Comparison of ENCODE assay signal across 8 cellular contexts in genomic region chr13:99980201-99981114, GRCh38. TPM values are rescaled to one million over a fixed set of nuclear protein-coding genes. Genes with fewer than 3 reads are reported as not detected.
A peak's percentile ranks its signal among the peaks of the same experiment; 100 is the strongest.
DNase-seq lines count a peak whose midpoint lies in the region; ATAC-seq and TF ChIP-seq lines count a peak whose summit lies in the region.

No MANE protein-coding gene starts in this region.

- no peaks in the 10 kb centered on the region for H3K4me1 ChIP-seq in cardiac muscle cell (ENCODE audit: low read depth)

- no peaks in the 10 kb centered on the region for H3K36me3 Mint-ChIP-seq in activated naive CD8-positive, alpha-beta T cell treated with anti-CD3 and anti-CD28 coated beads for 36 hours

- DNase-seq in NCI-H524 (lab: John Stamatoyannopoulos, UW) (peak; percentile 33 to 65), NCI-H524 treated with DMSO at 0.1 percent for 48 hours (lab: John Stamatoyannopoulos, UW) (no peak), HK-2 (ENCODE audit: unreplicated experiment) (peak; percentile 75), RKO (ENCODE audit: low spot score) (peak; percentile 72), cardiac muscle cell (ENCODE audit: low read depth in 1 of 2, low spot score in 1 of 2) (peak; percentile 71 to 85), retina (peak; percentile 94)
- peak; percentile 75 for DNase-seq in activated naive CD8-positive, alpha-beta T cell treated with anti-CD3 and anti-CD28 coated beads for 36 hours

- peak overlapping the region; percentile 40 for H3K4me3 Mint-ChIP-seq in activated naive CD8-positive, alpha-beta T cell treated with anti-CD3 and anti-CD28 coated beads for 36 hours

- TF ChIP-seq CTCF in cardiac muscle cell (IDR thresholded peaks at IDR 0.05; ENCODE audit: low read depth, low read length), result no peak

- H3K36me3 ChIP-seq in cardiac muscle cell, result no peaks in the 10 kb centered on the region

- peaks cover 16% of the 10 kb centered on the region for H3K9me3 Mint-ChIP-seq in activated naive CD8-positive, alpha-beta T cell treated with anti-CD3 and anti-CD28 coated beads for 36 hours

- peaks cover 96% of the 10 kb centered on the region for H3K27me3 ChIP-seq in cardiac muscle cell

- ATAC-seq in GM18519 (IDR thresholded peaks at IDR 0.05; ENCODE audit: low FRiP score, unreplicated experiment), result no peak

- H3K27ac Mint-ChIP-seq in activated naive CD8-positive, alpha-beta T cell treated with anti-CD3 and anti-CD28 coated beads for 36 hours, result no peak overlapping the region

- peaks cover 72% of the 10 kb centered on the region for H3K27me3 Mint-ChIP-seq in activated naive CD8-positive, alpha-beta T cell treated with anti-CD3 and anti-CD28 coated beads for 36 hours

- no peaks in the 10 kb centered on the region for H3K9me3 ChIP-seq in cardiac muscle cell (ENCODE audit: low read depth)

- peak overlapping the region; percentile 54 for H3K4me3 ChIP-seq in cardiac muscle cell

- peaks cover 17% of the 10 kb centered on the region for H3K4me1 Mint-ChIP-seq in activated naive CD8-positive, alpha-beta T cell treated with anti-CD3 and anti-CD28 coated beads for 36 hours

- no peak overlapping the region for H3K27ac ChIP-seq in cardiac muscle cell

RNA-seq across cellular contexts. Expression of gene ZIC2, which starts 1.1 kb away (rescaled TPM):
- total RNA-seq in activated naive CD8-positive, alpha-beta T cell treated with anti-CD3 and anti-CD28 coated beads for 36 hours, result not detected
- total RNA-seq in cardiac muscle cell, result 0.06 and 0.11 TPM in 2 replicates
- polyA plus RNA-seq in cardiac muscle cell, result 0.21 TPM in 1 of 2 replicates, not detected in the other

RNA-seq across cellular contexts. Expression of gene ZIC5, which starts 8.9 kb away (rescaled TPM):
- not detected for total RNA-seq in activated naive CD8-positive, alpha-beta T cell treated with anti-CD3 and anti-CD28 coated beads for 36 hours
- total RNA-seq in cardiac muscle cell, result 0.56 and 0.69 TPM in 2 replicates
- polyA plus RNA-seq in cardiac muscle cell, result 0.22 and 0.85 TPM in 2 replicates
